ENCODE assay signal across 7 cellular contexts in genomic region chr1:63615809-63616420, GRCh38. TPM values are rescaled to one million over a fixed set of nuclear protein-coding genes. Genes with fewer than 3 reads are reported as not detected.
DNase-seq lines count a peak whose midpoint lies in the region; ATAC-seq and TF ChIP-seq lines count a peak whose summit lies in the region.

No MANE protein-coding gene starts in this region.

- H3K4me1 Mint-ChIP-seq in central memory CD8-positive, alpha-beta T cell = peaks cover 7% of the 10 kb centered on the region

- peaks cover 1% of the 10 kb centered on the region for H3K36me3 Mint-ChIP-seq in central memory CD8-positive, alpha-beta T cell (ENCODE audit: insufficient read depth)

- no peak overlapping the region for H3K4me3 Mint-ChIP-seq in central memory CD8-positive, alpha-beta T cell

- peak; percentile 60 for TF ChIP-seq CTCF in GM12872 (IDR thresholded peaks at IDR 0.05; ENCODE audit: insufficient read depth, low read depth, low read length)

- intact Hi-C loops in left colon (cut with DNase I, micrococcal nuclease) = loop anchor here in 1 of 2 donors (5.0 kb wide), 1 partner anchor 521 kb away; no protein-coding TSS in a partner anchor

- H3K27ac Mint-ChIP-seq in central memory CD8-positive, alpha-beta T cell (ENCODE audit: low read depth) = no peak overlapping the region

- DNase-seq in NCI-H2227 treated with DMSO at 0.1 percent for 48 hours (lab: John Stamatoyannopoulos, UW) = peak; percentile 83
- DNase-seq in activated CD4-positive, CD25-positive, alpha-beta regulatory T cell treated with anti-CD3 and anti-CD28 coated beads, Interleukin-2, amount 50 U/mL, for 16 hours (ENCODE audit: low read depth, low spot score) = peak; percentile 60
- DNase-seq in central memory CD8-positive, alpha-beta T cell (ENCODE audit: low spot score in 2 of 2) = peak; percentile 48 to 52
- peak; percentile 28 to 40 for DNase-seq in left colon
- peak; percentile 8 to 29 for DNase-seq in stimulated activated CD4-positive, alpha-beta T cell treated with anti-CD3 and anti-CD28 coated beads, Interleukin-4, amount 100 ng/mL, for 48 hours (ENCODE audit: low read depth in 2 of 2)

- peak; percentile 73 for ATAC-seq in HG02798 (IDR thresholded peaks at IDR 0.05; ENCODE audit: poor library complexity, unreplicated experiment)
- ATAC-seq in central memory CD8-positive, alpha-beta T cell (replicated peaks; ENCODE audit: extremely low read depth, poor library complexity, severe bottlenecking) = peak; percentile 40
- ATAC-seq in left colon = peak; percentile 70

- H3K9me3 Mint-ChIP-seq in central memory CD8-positive, alpha-beta T cell = no peaks in the 10 kb centered on the region

- no peaks in the 10 kb centered on the region for H3K27me3 Mint-ChIP-seq in central memory CD8-positive, alpha-beta T cell

RNA-seq across cellular contexts. Expression of gene PGM1, which starts 22.7 kb away (rescaled TPM):
- 100 to 1,000 TPM; 114 to 120 TPM for total RNA-seq in left colon

Comparison
In these comparisons a context has a peak if more than half of its experiments do, and no peak if none do; other contexts are left out.
1. Peak in every context shown above with its lines: DNase-seq and ATAC-seq.
2. DNase-seq: peak in every context shown above with its lines; median percentile 83 in NCI-H2227 treated with DMSO at 0.1 percent for 48 hours; 60 in activated CD4-positive, CD25-positive, alpha-beta regulatory T cell treated with anti-CD3 and anti-CD28 coated beads, Interleukin-2, amount 50 U/mL, for 16 hours; 50 in central memory CD8-positive, alpha-beta T cell; 34 in left colon; 18 in stimulated activated CD4-positive, alpha-beta T cell treated with anti-CD3 and anti-CD28 coated beads, Interleukin-4, amount 100 ng/mL, for 48 hours.